ENCODE assay signal across 27 cellular contexts in the genomic region with DNA sequence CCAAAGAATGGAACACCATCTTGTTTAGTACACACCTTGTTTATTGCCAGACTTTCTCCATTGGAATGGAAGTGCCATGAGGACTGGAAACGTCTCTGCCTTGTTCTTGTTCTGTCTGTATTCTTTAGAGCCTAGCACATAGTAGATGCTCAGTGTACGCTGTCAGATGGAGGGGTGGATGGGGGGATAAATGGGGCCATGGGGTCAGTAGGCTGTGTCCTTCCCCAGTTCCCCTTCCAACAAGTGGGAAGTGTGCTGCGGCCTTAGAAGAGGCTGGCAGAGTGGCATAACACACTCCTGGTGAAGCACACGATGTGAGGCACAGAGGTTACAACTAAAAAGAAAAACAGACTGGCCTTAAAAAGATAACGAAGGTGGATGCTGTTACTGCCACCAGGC.
DNase-seq lines count a peak whose midpoint lies in the region; ATAC-seq and TF ChIP-seq lines count a peak whose summit lies in the region.
"Had no signal": no experiment of that assay in that cellular context is flagged by ENCODE, and none has a peak within 500 bp of the region (broad histone marks: within the 10 kb centered on the region; RNA-seq: fewer than 3 reads in every experiment).

No MANE protein-coding gene starts in this region.

- H3K4me3 Mint-ChIP-seq in CD4-positive, alpha-beta T cell: peak overlapping the region; percentile 42
- peak overlapping the region in 6 of 10 donors; percentile 28 to 86 (median 64) for H3K4me3 Mint-ChIP-seq in naive thymus-derived CD4-positive, alpha-beta T cell
- H3K4me3 Mint-ChIP-seq in stimulated activated memory B cell treated with anti-CD40 and anti-IgM and Interleukin-4, amounts not matched to agents 10 μg/mL and 1 μg/mL and 100 μg/mL, for 72 hours: no peak overlapping the region
- H3K4me3 Mint-ChIP-seq: activated CD4-positive, alpha-beta T cell treated with anti-CD3 and anti-CD28 coated beads for 36 hours; activated naive CD4-positive, alpha-beta T cell treated with anti-CD3 and anti-CD28 coated beads, Interleukin-2, amount 50 U/mL, for 24 hours; stimulated activated effector memory CD8-positive, alpha-beta T cell treated with anti-CD3 and anti-CD28 coated beads, Interleukin-12 subunit alpha, Interleukin-12 subunit beta, amount 100 ng/mL, for 72 hours had no signal

- peaks cover 22% of the 10 kb centered on the region for H3K4me1 Mint-ChIP-seq in CD4-positive, alpha-beta T cell (ENCODE audit: low read depth)
- H3K4me1 Mint-ChIP-seq in naive thymus-derived CD4-positive, alpha-beta T cell: peaks cover 6 to 35% (median 13%) of the 10 kb centered on the region in 7 donors
- H3K4me1 Mint-ChIP-seq in stimulated activated memory B cell treated with anti-CD40 and anti-IgM and Interleukin-4, amounts not matched to agents 10 μg/mL and 1 μg/mL and 100 μg/mL, for 72 hours: peaks cover 30% of the 10 kb centered on the region

- peak overlapping the region; percentile 44 for H3K27ac Mint-ChIP-seq in CD4-positive, alpha-beta T cell
- peak overlapping the region in 3 of 9 donors; percentile 10 to 87 (median 53) for H3K27ac Mint-ChIP-seq in naive thymus-derived CD4-positive, alpha-beta T cell
- H3K27ac Mint-ChIP-seq in stimulated activated memory B cell treated with anti-CD40 and anti-IgM and Interleukin-4, amounts not matched to agents 10 μg/mL and 1 μg/mL and 100 μg/mL, for 72 hours: peak overlapping the region; percentile 99
- H3K27ac Mint-ChIP-seq: activated CD4-positive, alpha-beta T cell treated with anti-CD3 and anti-CD28 coated beads for 36 hours; activated naive CD4-positive, alpha-beta T cell treated with anti-CD3 and anti-CD28 coated beads, Interleukin-2, amount 50 U/mL, for 24 hours; stimulated activated effector memory CD8-positive, alpha-beta T cell treated with anti-CD3 and anti-CD28 coated beads, Interleukin-12 subunit alpha, Interleukin-12 subunit beta, amount 100 ng/mL, for 72 hours had no signal

- peaks cover 0 to 13% of the 10 kb centered on the region in 2 donors for H3K4me1 ChIP-seq in naive thymus-derived CD4-positive, alpha-beta T cell (ENCODE audit: control insufficient read depth in 2 of 2, insufficient read depth in 2 of 2, low read length in 2 of 2)
- H3K4me1 ChIP-seq: uterus had no signal

- H3K36me3 Mint-ChIP-seq in CD4-positive, alpha-beta T cell (ENCODE audit: low read depth): peaks cover 6% of the 10 kb centered on the region
- peaks cover 0 to 6% (median 0%) of the 10 kb centered on the region in 5 donors for H3K36me3 Mint-ChIP-seq in naive thymus-derived CD4-positive, alpha-beta T cell
- H3K36me3 Mint-ChIP-seq in stimulated activated memory B cell treated with anti-CD40 and anti-IgM and Interleukin-4, amounts not matched to agents 10 μg/mL and 1 μg/mL and 100 μg/mL, for 72 hours: peaks cover 10% of the 10 kb centered on the region

- no peaks in the 10 kb centered on the region for H3K9me3 Mint-ChIP-seq in CD4-positive, alpha-beta T cell
- no peaks in the 10 kb centered on the region for H3K9me3 Mint-ChIP-seq in naive thymus-derived CD4-positive, alpha-beta T cell
- no peaks in the 10 kb centered on the region for H3K9me3 Mint-ChIP-seq in stimulated activated memory B cell treated with anti-CD40 and anti-IgM and Interleukin-4, amounts not matched to agents 10 μg/mL and 1 μg/mL and 100 μg/mL, for 72 hours
- H3K9me3 Mint-ChIP-seq: activated naive CD4-positive, alpha-beta T cell treated with anti-CD3 and anti-CD28 coated beads, Interleukin-2, amount 50 U/mL, for 24 hours; stimulated activated effector memory CD8-positive, alpha-beta T cell treated with anti-CD3 and anti-CD28 coated beads, Interleukin-12 subunit alpha, Interleukin-12 subunit beta, amount 100 ng/mL, for 72 hours had no signal

- no peak for TF ChIP-seq CTCF in CD4-positive, alpha-beta T cell (IDR thresholded peaks at IDR 0.05)

- H3K9me3 ChIP-seq in CD4-positive, alpha-beta T cell (ENCODE audit: control insufficient read depth, low read length): no peaks in the 10 kb centered on the region
- no peaks in the 10 kb centered on the region for H3K9me3 ChIP-seq in naive thymus-derived CD4-positive, alpha-beta T cell (ENCODE audit: control insufficient read depth in 2 of 3, low read length in 3 of 3)
- H3K9me3 ChIP-seq: BE2C, colonic mucosa, uterus had no signal

- no peak for DNase-seq in CD4-positive, alpha-beta T cell
- DNase-seq in naive thymus-derived CD4-positive, alpha-beta T cell: no peak
- DNase-seq in NCI-H226: no peak
- DNase-seq in cardiac septum (ENCODE audit: low spot score): no peak
- no peak for DNase-seq in Right ventricle myocardium superior
- no peak for DNase-seq in SHP77 (lab: John Stamatoyannopoulos, UW)
- DNase-seq: activated CD4-positive, alpha-beta T cell treated with anti-CD3 and anti-CD28 coated beads for 36 hours; anterior cingulate cortex; BE2C; colonic mucosa; DMS153; effector CD4-positive, alpha-beta T cell; hypothalamus; left colon; NCI-H1436 treated with DMSO at 0.1 percent for 48 hours; NCI-H345; PC-9; retina; SHP77 treated with DMSO at 0.1 percent for 48 hours; substantia nigra; T-helper 2 cell; uterus had no signal

- POLR2A ChIA-PET in CD4-positive, alpha-beta T cell (lab: Charles Lee): no interaction called here
- POLR2A ChIA-PET in naive thymus-derived CD4-positive, alpha-beta T cell (lab: Charles Lee): interaction anchor here (0.9 kb wide), 1 partner anchor 66 kb away, joined by 4 read pairs; no protein-coding TSS in a partner anchor

- CTCF ChIA-PET in CD4-positive, alpha-beta T cell (lab: Charles Lee): no interaction called here
- CTCF ChIA-PET in naive thymus-derived CD4-positive, alpha-beta T cell (lab: Charles Lee): no interaction called here

- H3K27ac ChIP-seq in CD4-positive, alpha-beta T cell (ENCODE audit: low read depth, low read length): no peak overlapping the region
- peak overlapping the region; percentile 99 for H3K27ac ChIP-seq in angular gyrus (ENCODE audit: low read depth, low read length)
- H3K27ac ChIP-seq in naive thymus-derived CD4-positive, alpha-beta T cell (ENCODE audit: low read depth, low read length): no peak overlapping the region
- H3K27ac ChIP-seq: colonic mucosa, epithelial cell of prostate, uterus had no signal

- no peaks in the 10 kb centered on the region for H3K27me3 Mint-ChIP-seq in CD4-positive, alpha-beta T cell
- H3K27me3 Mint-ChIP-seq in naive thymus-derived CD4-positive, alpha-beta T cell: peaks cover 0 to 22% (median 0%) of the 10 kb centered on the region in 5 donors
- no peaks in the 10 kb centered on the region for H3K27me3 Mint-ChIP-seq in stimulated activated memory B cell treated with anti-CD40 and anti-IgM and Interleukin-4, amounts not matched to agents 10 μg/mL and 1 μg/mL and 100 μg/mL, for 72 hours
- H3K27me3 Mint-ChIP-seq: activated CD4-positive, alpha-beta T cell treated with anti-CD3 and anti-CD28 coated beads for 36 hours; activated naive CD4-positive, alpha-beta T cell treated with anti-CD3 and anti-CD28 coated beads, Interleukin-2, amount 50 U/mL, for 24 hours had no signal

- no peak for ATAC-seq in CD4-positive, alpha-beta T cell (ENCODE audit: poor library complexity)
- no peak for ATAC-seq in naive thymus-derived CD4-positive, alpha-beta T cell
- ATAC-seq in stimulated activated memory B cell treated with anti-CD40 and anti-IgM and Interleukin-4, amounts not matched to agents 10 μg/mL and 1 μg/mL and 100 μg/mL, for 72 hours: no peak
- no peak for ATAC-seq in Right ventricle myocardium superior (ENCODE audit: poor library complexity)
- ATAC-seq: activated CD4-positive, alpha-beta T cell treated with anti-CD3 and anti-CD28 coated beads for 36 hours; left colon; stimulated activated effector memory CD8-positive, alpha-beta T cell treated with anti-CD3 and anti-CD28 coated beads, Interleukin-12 subunit alpha, Interleukin-12 subunit beta, amount 100 ng/mL, for 72 hours had no signal

- peaks cover 0 to 6% (median 0%) of the 10 kb centered on the region in 3 experiments for H3K36me3 ChIP-seq in naive thymus-derived CD4-positive, alpha-beta T cell (ENCODE audit: control insufficient read depth in 2 of 3, insufficient read depth in 3 of 3, low read length in 3 of 3)
- H3K36me3 ChIP-seq: colonic mucosa, uterus had no signal

- no peak overlapping the region for H3K4me3 ChIP-seq in naive thymus-derived CD4-positive, alpha-beta T cell (ENCODE audit: low read length)
- H3K4me3 ChIP-seq: colonic mucosa, PC-9, uterus had no signal

- no peaks in the 10 kb centered on the region for H3K27me3 ChIP-seq in CD4-positive, alpha-beta T cell (ENCODE audit: control insufficient read depth, insufficient read depth, low read length)
- H3K27me3 ChIP-seq in naive thymus-derived CD4-positive, alpha-beta T cell (ENCODE audit: control insufficient read depth in 2 of 2, insufficient read depth in 2 of 2, low read length in 2 of 2): no peaks in the 10 kb centered on the region
- H3K27me3 ChIP-seq: BE2C, colonic mucosa, uterus had no signal

- intact Hi-C loops in CD4-positive, alpha-beta T cell (cut with DNase I, micrococcal nuclease): no loop called here
- intact Hi-C loops in naive thymus-derived CD4-positive, alpha-beta T cell (cut with micrococcal nuclease): no loop called here
- intact Hi-C loops in cardiac septum (cut with DNase I) (no loop called here), Right ventricle myocardium superior (cut with DNase I) (no loop called here)
